Comparison of ENCODE assay signal across 26 cellular contexts in genomic region chr2:133143649-133144048, GRCh38.
"Had no signal": no experiment of that assay in that cellular context is flagged by ENCODE, and none has a peak within 500 bp of the region (broad histone marks: within the 10 kb centered on the region; RNA-seq: fewer than 3 reads in every experiment).

No MANE protein-coding gene starts in this region.

- DNase-seq: activated CD4-positive, alpha-beta memory T cell treated with anti-CD3 and anti-CD28 coated beads for 36 hours; activated CD4-positive, alpha-beta T cell treated with anti-CD3 and anti-CD28 coated beads, Interleukin-2, amount 10 ng/mL, durations not matched to agents 24 days and 14 days; activated CD4-positive, CD25-positive, alpha-beta regulatory T cell treated with anti-CD3 and anti-CD28 coated beads, Interleukin-2, amount 50 U/mL, for 72 hours; activated CD8-positive, alpha-beta memory T cell treated with anti-CD3 and anti-CD28 coated beads, Interleukin-2, amount 50 U/mL, for 4 hours; activated effector memory CD4-positive, alpha-beta T cell treated with anti-CD3 and anti-CD28 coated beads, Interleukin-2, amount 50 U/mL, for 16 hours; activated naive CD4-positive, alpha-beta T cell treated with anti-CD3 and anti-CD28 coated beads for 36 hours; activated naive CD8-positive, alpha-beta T cell treated with anti-CD3 and anti-CD28 coated beads for 36 hours; activated T-cell treated with anti-CD3 and anti-CD28 coated beads, Interleukin-2, amount 50 U/mL, for 1 hour; adrenal gland; aorta; cerebellar nuclear complex; colonic mucosa; dorsolateral prefrontal cortex; effector memory CD4-positive, alpha-beta T cell; glutamatergic neuron; left ventricle myocardium superior; mammary epithelial cell; naive thymus-derived CD4-positive, alpha-beta T cell; nucleus accumbens; right cardiac atrium; stimulated activated CD4-positive, alpha-beta T cell treated with anti-CD3 and anti-CD28 coated beads, Interleukin-15, amount 100 ng/mL, for 24 hours; stimulated activated CD4-positive, alpha-beta T cell treated with anti-CD3 and anti-CD28 coated beads, Interleukin-2, amount 100 ng/mL, for 24 hours; stimulated activated naive B cell treated with anti-CD40 and anti-IgM and Interleukin-4, amounts not matched to agents 10 μg/mL and 1 μg/mL and 100 μg/mL, for 72 hours; stomach; thyroid gland; upper lobe of left lung had no signal
